ENCODE assay signal across 8 cellular contexts in the genomic region with DNA sequence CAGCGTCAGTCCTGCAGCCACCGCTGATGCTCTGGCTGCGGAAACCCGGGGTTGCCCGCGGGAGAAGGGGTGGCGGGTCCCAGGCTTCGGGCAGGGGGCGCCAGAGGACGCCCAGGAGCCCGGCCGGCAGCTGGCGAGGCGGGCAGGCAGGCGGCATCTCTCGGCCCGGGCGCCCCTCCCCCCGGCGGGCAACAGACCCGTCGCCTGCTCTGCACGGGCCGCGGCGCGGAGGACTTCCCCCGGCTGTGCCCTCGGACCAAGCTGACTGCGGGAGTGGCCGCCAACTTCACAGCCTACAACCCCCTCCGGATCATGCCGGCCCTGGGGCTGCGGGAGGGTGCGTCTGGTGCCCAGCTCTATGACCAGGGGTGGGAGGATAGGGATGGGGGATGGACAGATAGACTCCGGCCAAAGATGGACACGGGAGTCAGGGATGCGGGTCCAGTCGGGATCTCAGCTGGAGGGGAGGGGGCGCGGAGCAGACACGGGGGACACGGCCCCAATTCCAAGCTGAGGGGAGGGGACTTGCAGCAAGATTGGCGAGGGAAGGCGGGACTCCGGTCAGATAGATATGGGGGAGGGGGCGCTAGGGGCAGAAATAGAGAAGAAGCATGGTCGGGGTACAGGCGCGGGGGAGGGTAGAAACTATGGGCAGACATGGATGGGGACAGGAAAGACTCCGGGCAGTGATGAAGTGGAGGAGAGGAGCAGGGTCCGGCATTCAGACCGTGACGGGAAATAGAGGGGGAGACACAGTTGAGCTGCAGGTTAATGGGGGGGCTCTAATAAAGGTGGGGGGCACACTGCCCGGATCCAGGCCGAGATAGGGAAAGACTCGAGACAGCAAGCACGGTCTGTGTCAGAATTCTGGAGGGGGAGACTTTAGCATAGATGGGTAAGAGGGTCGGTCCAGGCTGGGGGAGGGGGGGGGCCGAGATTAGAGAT. TPM values are rescaled to one million over a fixed set of nuclear protein-coding genes. Genes with fewer than 3 reads are reported as not detected.
DNase-seq lines count a peak whose midpoint lies in the region; ATAC-seq lines count a peak whose summit lies in the region.

No MANE protein-coding gene starts in this region.

- intact Hi-C loops in left colon (cut with DNase I, micrococcal nuclease): no loop called here

- peak overlapping the region; percentile 47 for H3K27ac ChIP-seq in cingulate gyrus (ENCODE audit: low read depth, low read length)

- ATAC-seq in left colon (peak; percentile 52), GM19023 (IDR thresholded peaks at IDR 0.05; ENCODE audit: unreplicated experiment) (no peak)

- peak; percentile 23 for DNase-seq in SIG-M5 treated with dmso at 0.1 percent for 504 hours (lab: John Stamatoyannopoulos, UW; ENCODE audit: unreplicated experiment)
- no peak for DNase-seq in SIG-M5 (lab: John Stamatoyannopoulos, UW)
- peak; percentile 73 for DNase-seq in NCI-H2227 treated with DMSO at 0.1 percent for 48 hours (lab: John Stamatoyannopoulos, UW)
- peak; percentile 52 for DNase-seq in activated CD4-positive, alpha-beta T cell treated with anti-CD3 and anti-CD28 coated beads for 1 hour
- DNase-seq in left colon: peak; percentile 54 to 69
- DNase-seq in stimulated activated CD4-positive, alpha-beta T cell treated with anti-CD3 and anti-CD28 coated beads, Interleukin-2, amount 100 ng/mL, for 4 hours (ENCODE audit: low read depth): peak; percentile 53

RNA-seq across cellular contexts. Expression of a gene that starts 1.1 kb away (rescaled TPM):
- under 1 TPM; 0.79 to 0.89 TPM for total RNA-seq in left colon

RNA-seq across cellular contexts. Expression of a gene that starts 52.8 kb away (rescaled TPM):
- under 1 TPM; 0.45 to 0.79 TPM for total RNA-seq in left colon

RNA-seq across cellular contexts. Expression of a gene that starts 59.2 kb away (rescaled TPM):
- 10 to 100 TPM; 15.7 to 23.3 TPM for total RNA-seq in left colon
